Comparison of ENCODE assay signal across 1 cellular context in the genomic region with DNA sequence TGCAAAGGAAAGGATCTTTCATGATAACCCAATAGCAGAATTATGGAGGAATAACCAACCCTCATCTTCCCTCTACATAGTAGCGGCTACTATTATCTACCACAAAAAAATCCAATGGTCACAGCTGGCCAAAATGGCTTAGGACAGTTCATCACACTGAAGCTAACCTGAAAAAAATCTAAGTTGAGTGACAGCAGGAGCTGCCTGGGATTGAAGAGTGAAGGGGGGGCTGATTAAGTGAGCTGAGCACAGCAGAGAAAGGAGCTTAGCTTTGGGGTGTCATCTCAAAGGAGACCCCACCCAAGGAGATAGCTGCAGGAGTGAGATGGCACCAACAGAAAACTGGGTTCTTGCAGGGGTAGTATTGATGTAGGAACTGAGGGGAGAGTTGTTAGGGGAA.
A peak's percentile ranks its signal among the peaks of the same experiment; 100 is the strongest.
TF ChIP-seq lines count a peak whose summit lies in the region.

No MANE protein-coding gene starts in this region.

TF ChIP-seq in K562, 482 proteins besides CTCF, POLR2A, EP300 and RAD21:
- TF ChIP-seq, protein P1, sequence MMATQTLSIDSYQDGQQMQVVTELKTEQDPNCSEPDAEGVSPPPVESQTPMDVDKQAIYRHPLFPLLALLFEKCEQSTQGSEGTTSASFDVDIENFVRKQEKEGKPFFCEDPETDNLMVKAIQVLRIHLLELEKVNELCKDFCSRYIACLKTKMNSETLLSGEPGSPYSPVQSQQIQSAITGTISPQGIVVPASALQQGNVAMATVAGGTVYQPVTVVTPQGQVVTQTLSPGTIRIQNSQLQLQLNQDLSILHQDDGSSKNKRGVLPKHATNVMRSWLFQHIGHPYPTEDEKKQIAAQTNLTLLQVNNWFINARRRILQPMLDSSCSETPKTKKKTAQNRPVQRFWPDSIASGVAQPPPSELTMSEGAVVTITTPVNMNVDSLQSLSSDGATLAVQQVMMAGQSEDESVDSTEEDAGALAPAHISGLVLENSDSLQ (IDR thresholded peaks at IDR 0.05): peak; percentile 81
- TF ChIP-seq, protein P2, sequence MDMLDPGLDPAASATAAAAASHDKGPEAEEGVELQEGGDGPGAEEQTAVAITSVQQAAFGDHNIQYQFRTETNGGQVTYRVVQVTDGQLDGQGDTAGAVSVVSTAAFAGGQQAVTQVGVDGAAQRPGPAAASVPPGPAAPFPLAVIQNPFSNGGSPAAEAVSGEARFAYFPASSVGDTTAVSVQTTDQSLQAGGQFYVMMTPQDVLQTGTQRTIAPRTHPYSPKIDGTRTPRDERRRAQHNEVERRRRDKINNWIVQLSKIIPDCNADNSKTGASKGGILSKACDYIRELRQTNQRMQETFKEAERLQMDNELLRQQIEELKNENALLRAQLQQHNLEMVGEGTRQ (CRISPR knock-in tag; IDR thresholded peaks at IDR 0.05): no peak
- TF ChIP-seq PBX2 (CRISPR knock-in tag; IDR thresholded peaks at IDR 0.05; ENCODE audit: low read depth) (no peak), PBX2 (tag; conservative IDR thresholded peaks at IDR 0.05; ENCODE audit: low read depth) (0 out of 2 replicates have a peak, but pooled peaks have one; percentile 26), MTA3 (IDR thresholded peaks at IDR 0.05; ENCODE audit: borderline replicate concordance) (no peak), KAT7 (CRISPR knock-in tag; IDR thresholded peaks at IDR 0.05; ENCODE audit: borderline replicate concordance) (no peak), BACH1 (tag; IDR thresholded peaks at IDR 0.05) (no peak)
TF ChIP-seq in K562: peak in this region for 2.
